Comparison of ENCODE assay signal across 1 cellular context in genomic region chr19:17210296-17210695, GRCh38.
TF ChIP-seq lines count a peak whose summit lies in the region.

No MANE protein-coding gene starts in this region.

TF ChIP-seq in WTC11, 78 proteins besides CTCF, POLR2A, EP300 and RAD21:
- TF ChIP-seq TEAD4 (CRISPR knock-in tag; IDR thresholded peaks at IDR 0.05), result no peak
- no peak for TF ChIP-seq USF1 (CRISPR knock-in tag; IDR thresholded peaks at IDR 0.05)
- TF ChIP-seq ATF2 (CRISPR knock-in tag; IDR thresholded peaks at IDR 0.05; ENCODE audit: borderline replicate concordance, low read depth), result no peak
- no peak for TF ChIP-seq CREM (CRISPR knock-in tag; IDR thresholded peaks at IDR 0.05)
- TF ChIP-seq TP53 (CRISPR knock-in tag; IDR thresholded peaks at IDR 0.05), result no peak
- no peak for TF ChIP-seq NR3C1 (CRISPR knock-in tag; conservative IDR thresholded peaks at IDR 0.05; ENCODE audit: low read depth)
- TF ChIP-seq NR2C2 (CRISPR knock-in tag; IDR thresholded peaks at IDR 0.05), result 0 out of 2 replicates have a peak, but pooled peaks have one; percentile 26
